Comparison of ENCODE assay signal across 21 cellular contexts in the genomic region with DNA sequence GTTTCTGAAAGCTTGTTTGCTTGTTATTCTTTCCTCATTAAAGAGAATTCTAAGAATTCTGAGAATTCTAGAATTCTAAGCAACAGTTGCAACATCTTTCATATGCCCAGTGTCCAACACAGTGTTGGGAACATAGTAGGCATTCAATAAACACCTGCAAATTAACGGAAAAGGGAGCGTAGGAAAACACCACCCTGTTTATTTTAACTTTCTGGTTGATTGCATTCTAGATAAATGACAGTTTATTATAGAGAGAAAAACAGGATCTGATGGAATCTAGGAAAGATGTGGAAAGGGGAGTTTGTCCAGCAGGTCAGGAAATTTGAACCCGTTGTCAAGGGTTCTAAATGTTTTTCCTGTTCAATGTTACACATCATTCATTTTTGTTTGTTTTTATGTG. TPM values are rescaled to one million over a fixed set of nuclear protein-coding genes. Genes with fewer than 3 reads are reported as not detected.
"Had no signal": no experiment of that assay in that cellular context is flagged by ENCODE, and none has a peak within 500 bp of the region (broad histone marks: within the 10 kb centered on the region; RNA-seq: fewer than 3 reads in every experiment).

No MANE protein-coding gene starts in this region.

- H3K27ac ChIP-seq: adrenal gland, esophagus muscularis mucosa, foreskin keratinocyte, lower lobe of right lung, parathyroid adenoma, tibial nerve, vagina had no signal

- H3K4me1 ChIP-seq: adrenal gland, esophagus muscularis mucosa, lower lobe of right lung, parathyroid adenoma, vagina had no signal

- DNase-seq: activated CD4-positive, alpha-beta T cell treated with anti-CD3 and anti-CD28 coated beads for 36 hours; activated CD8-positive, alpha-beta T cell treated with anti-CD3 and anti-CD28 coated beads for 36 hours; activated effector memory CD4-positive, alpha-beta T cell treated with Interleukin-2 at 50 U/mL for 16 hours; activated naive CD4-positive, alpha-beta T cell treated with anti-CD3 and anti-CD28 coated beads, Interleukin-2, amount 50 U/mL, for 16 hours; activated T-cell treated with anti-CD3 and anti-CD28 coated beads, Interleukin-2, amount 50 U/mL, for 4 hours; adrenal gland; effector CD4-positive, alpha-beta T cell; foreskin keratinocyte; glutamatergic neuron; hypothalamus; lower lobe of right lung; naive B cell; retina; small intestine; stimulated activated CD4-positive, alpha-beta T cell treated with anti-CD3 and anti-CD28 coated beads, Interleukin-4, amount 100 ng/mL, for 24 hours; stimulated activated naive CD4-positive, alpha-beta T cell; T-helper 17 cell had no signal

- H3K27me3 ChIP-seq: adrenal gland, esophagus muscularis mucosa, foreskin keratinocyte, tibial nerve, vagina had no signal

- H3K79me2 ChIP-seq: parathyroid adenoma had no signal

- ATAC-seq: activated CD4-positive, alpha-beta T cell treated with anti-CD3 and anti-CD28 coated beads for 36 hours; activated CD8-positive, alpha-beta T cell treated with anti-CD3 and anti-CD28 coated beads for 36 hours; activated T-cell treated with anti-CD3 and anti-CD28 coated beads, Interleukin-2, amount 50 U/mL, for 4 hours; foreskin keratinocyte; lower lobe of right lung; T-helper 17 cell had no signal

- H3K4me3 ChIP-seq: adrenal gland, esophagus muscularis mucosa, lower lobe of right lung, tibial nerve, vagina had no signal

- H3K9me3 ChIP-seq: adrenal gland, esophagus muscularis mucosa, lower lobe of right lung, tibial nerve, vagina had no signal

- H3K36me3 ChIP-seq: adrenal gland, esophagus muscularis mucosa, lower lobe of right lung, tibial nerve, vagina had no signal

- H2AFZ ChIP-seq: parathyroid adenoma had no signal

RNA-seq across cellular contexts. Expression of a gene that starts 24.2 kb away (rescaled TPM):
- total RNA-seq: activated CD4-positive, alpha-beta T cell treated with anti-CD3 and anti-CD28 coated beads for 36 hours; activated CD8-positive, alpha-beta T cell treated with anti-CD3 and anti-CD28 coated beads for 36 hours; T-helper 17 cell had no signal
